9 cellular contexts compared by ENCODE assay signal in the genomic region with DNA sequence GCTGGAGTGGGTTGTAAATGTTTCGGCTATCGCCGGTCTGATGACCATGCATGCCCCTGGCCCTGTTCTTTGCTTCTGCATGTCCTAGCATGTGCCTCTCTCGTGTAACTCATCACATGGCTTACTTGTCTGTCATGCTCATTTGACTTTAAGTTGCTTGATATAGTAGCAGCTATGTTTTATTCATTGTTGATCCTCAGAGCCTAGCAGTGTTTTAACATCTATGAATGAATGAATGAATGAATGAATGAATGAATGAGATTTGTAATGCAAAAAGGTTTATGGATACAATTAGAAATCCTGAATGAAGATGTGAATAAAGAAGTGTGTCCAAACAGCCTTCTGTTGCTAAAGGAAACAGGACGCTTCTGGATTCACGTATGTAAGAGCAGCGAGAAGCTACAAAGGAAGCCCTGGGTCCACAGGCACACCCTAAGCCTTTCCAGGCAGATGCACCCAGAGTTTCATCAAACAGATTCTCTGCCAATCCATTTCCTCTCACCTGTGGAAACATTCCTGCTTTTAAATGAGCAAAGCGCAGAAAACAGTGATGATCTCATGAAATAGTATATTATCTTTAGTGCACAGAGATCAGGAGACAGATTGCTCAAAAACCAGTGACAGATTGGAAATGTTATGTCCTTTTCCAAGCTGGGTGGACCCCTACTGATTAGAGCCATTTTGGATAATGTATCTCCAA. TPM values are rescaled to one million over a fixed set of nuclear protein-coding genes. Genes with fewer than 3 reads are reported as not detected.
A peak's percentile ranks its signal among the peaks of the same experiment; 100 is the strongest.
DNase-seq lines count a peak whose midpoint lies in the region; ATAC-seq and TF ChIP-seq lines count a peak whose summit lies in the region.
"Had no signal": no experiment of that assay in that cellular context is flagged by ENCODE, and none has a peak within 500 bp of the region (broad histone marks: within the 10 kb centered on the region; RNA-seq: fewer than 3 reads in every experiment).

No MANE protein-coding gene starts in this region.

- TF ChIP-seq CTCF in activated CD8-positive, alpha-beta T cell treated with anti-CD3 and anti-CD28 coated beads for 36 hours (IDR thresholded peaks at IDR 0.05) = no peak

- H3K27me3 Mint-ChIP-seq in activated CD8-positive, alpha-beta T cell treated with anti-CD3 and anti-CD28 coated beads for 36 hours = no peaks in the 10 kb centered on the region

- DNase-seq in NCI-H748 (lab: John Stamatoyannopoulos, UW; ENCODE audit: unreplicated experiment) = peak; percentile 29
- no peak for DNase-seq in NCI-H748 treated with DMSO at 0.1 percent for 48 hours (lab: John Stamatoyannopoulos, UW)
- DNase-seq in activated CD8-positive, alpha-beta T cell treated with anti-CD3 and anti-CD28 coated beads for 36 hours = no peak
- no peak for DNase-seq in SW480 (ENCODE audit: low spot score)
- DNase-seq in NCI-H2029 (lab: John Stamatoyannopoulos, UW) = no peak

- H3K36me3 Mint-ChIP-seq in activated CD8-positive, alpha-beta T cell treated with anti-CD3 and anti-CD28 coated beads for 36 hours (ENCODE audit: low read depth) = no peaks in the 10 kb centered on the region

- H3K9me3 ChIP-seq in iPS-20b (ENCODE audit: insufficient read depth, low read depth, low read length) (no peaks in the 10 kb centered on the region), subcutaneous abdominal adipose tissue (ENCODE audit: control insufficient read depth in 5 of 5, low read length in 5 of 5) (no peaks in the 10 kb centered on the region)

- H3K27me3 ChIP-seq in iPS-20b (ENCODE audit: insufficient read depth, low read length) = peaks cover 4% of the 10 kb centered on the region; the same call in 1 of the 2 replicates
- no peaks in the 10 kb centered on the region for H3K27me3 ChIP-seq in subcutaneous abdominal adipose tissue (ENCODE audit: control insufficient read depth in 5 of 5, insufficient read depth in 4 of 5, low read length in 5 of 5)

- peak overlapping the region; percentile 74; the same call in 1 of the 2 replicates for H3K9ac ChIP-seq in iPS-20b (ENCODE audit: low read depth, low read length)
- H3K9ac ChIP-seq in subcutaneous abdominal adipose tissue (ENCODE audit: low read length in 5 of 5) = peak overlapping the region; percentile 32 to 85 (median 71)

- POLR2A ChIA-PET in activated CD8-positive, alpha-beta T cell treated with anti-CD3 and anti-CD28 coated beads for 36 hours (lab: Charles Lee) = interaction anchor here (1.0 to 1.3 kb wide), 2 partner anchors 96 to 112 kb away, joined by 3 to 5 read pairs; no protein-coding TSS in a partner anchor

- peak overlapping the region; percentile 72 for H3K4me3 ChIP-seq in iPS-20b (ENCODE audit: low read length)
- peak overlapping the region; percentile 20 to 65 (median 45) for H3K4me3 ChIP-seq in subcutaneous abdominal adipose tissue (ENCODE audit: low read depth in 1 of 5, low read length in 5 of 5)

- peaks cover 47% of the 10 kb centered on the region for H3K4me1 Mint-ChIP-seq in activated CD8-positive, alpha-beta T cell treated with anti-CD3 and anti-CD28 coated beads for 36 hours (ENCODE audit: low read depth)

- H3K36me3 ChIP-seq in iPS-20b (ENCODE audit: insufficient read depth, low read depth, low read length) (no peaks in the 10 kb centered on the region), subcutaneous abdominal adipose tissue (ENCODE audit: control insufficient read depth in 5 of 5, insufficient read depth in 5 of 5, low read length in 5 of 5) (no peaks in the 10 kb centered on the region)

- H3K4me3 Mint-ChIP-seq in activated CD8-positive, alpha-beta T cell treated with anti-CD3 and anti-CD28 coated beads for 36 hours = peak overlapping the region; percentile 60

- CTCF ChIA-PET in activated CD8-positive, alpha-beta T cell treated with anti-CD3 and anti-CD28 coated beads for 36 hours (lab: Charles Lee) = interaction anchor here (1.1 to 5.9 kb wide), 8 partner anchors 9 to 184 kb away, joined by 3 to 150 read pairs (median 4); no protein-coding TSS in a partner anchor

- H3K27ac Mint-ChIP-seq in activated CD8-positive, alpha-beta T cell treated with anti-CD3 and anti-CD28 coated beads for 36 hours = peak overlapping the region; percentile 76

- H3K4me1 ChIP-seq in iPS-20b (ENCODE audit: insufficient read depth, low read length) (peaks cover 32% of the 10 kb centered on the region), subcutaneous abdominal adipose tissue (ENCODE audit: control insufficient read depth in 5 of 5, insufficient read depth in 5 of 5, low read length in 5 of 5) (peaks cover 29 to 70% (median 54%) of the 10 kb centered on the region in 5 donors)

- ATAC-seq in activated CD8-positive, alpha-beta T cell treated with anti-CD3 and anti-CD28 coated beads for 36 hours = no peak
- ATAC-seq in GM18498 (IDR thresholded peaks at IDR 0.05; ENCODE audit: unreplicated experiment) = no peak

- H3K27ac ChIP-seq in iPS-20b (ENCODE audit: low read length) (no peak overlapping the region), subcutaneous abdominal adipose tissue (ENCODE audit: low read depth, low read length) (peak overlapping the region; percentile 95)

- intact Hi-C loops in activated CD8-positive, alpha-beta T cell treated with anti-CD3 and anti-CD28 coated beads for 36 hours (cut with micrococcal nuclease) = loop anchor here (5.0 kb wide), 1 partner anchor 183 kb away; no protein-coding TSS in a partner anchor

- H3K9me3 Mint-ChIP-seq in activated CD8-positive, alpha-beta T cell treated with anti-CD3 and anti-CD28 coated beads for 36 hours = no peaks in the 10 kb centered on the region

RNA-seq across cellular contexts. Expression of a gene that starts 3.4 kb away (rescaled TPM):
- total RNA-seq in activated CD8-positive, alpha-beta T cell treated with anti-CD3 and anti-CD28 coated beads for 36 hours = not detected
- total RNA-seq: HT1080 had no signal

RNA-seq across cellular contexts. Expression of a gene that starts 55.9 kb away (rescaled TPM):
- total RNA-seq in activated CD8-positive, alpha-beta T cell treated with anti-CD3 and anti-CD28 coated beads for 36 hours = 10 to 100 TPM; 10.0 to 10.7 TPM
